21 cellular contexts compared by ENCODE assay signal in genomic region chr2:192578780-192579179, GRCh38.
DNase-seq lines count a peak whose midpoint lies in the region; ATAC-seq, FAIRE-seq and TF ChIP-seq lines count a peak whose summit lies in the region.
"Had no signal": no experiment of that assay in that cellular context is flagged by ENCODE, and none has a peak within 500 bp of the region (broad histone marks: within the 10 kb centered on the region; RNA-seq: fewer than 3 reads in every experiment).

No MANE protein-coding gene starts in this region.

- no peak for TF ChIP-seq CTCF in MCF 10A (IDR thresholded peaks at IDR 0.05; ENCODE audit: unreplicated experiment)
- TF ChIP-seq CTCF in breast epithelium (IDR thresholded peaks at IDR 0.05), result no peak
- TF ChIP-seq CTCF in bronchial epithelial cell (IDR thresholded peaks at IDR 0.05; ENCODE audit: insufficient read depth, low read length, severe bottlenecking), result no peak
- no peak for TF ChIP-seq CTCF in right lobe of liver (IDR thresholded peaks at IDR 0.05)

- no peak overlapping the region for H3K27ac Mint-ChIP-seq in MCF 10A (ENCODE audit: low read depth, unreplicated experiment)
- H3K27ac Mint-ChIP-seq: CD14-positive monocyte had no signal

- peaks cover 5% of the 10 kb centered on the region for H3K4me1 Mint-ChIP-seq in MCF 10A (ENCODE audit: insufficient read depth, unreplicated experiment)
- H3K4me1 Mint-ChIP-seq: CD14-positive monocyte had no signal

- H3K36me3 ChIP-seq in breast epithelium (no peaks in the 10 kb centered on the region), bronchial epithelial cell (ENCODE audit: control insufficient read depth, insufficient read depth, low read length) (no peaks in the 10 kb centered on the region), right lobe of liver (no peaks in the 10 kb centered on the region)
- H3K36me3 ChIP-seq: Peyer's patch, SJCRH30 had no signal

- TF ChIP-seq POLR2A in breast epithelium (IDR thresholded peaks at IDR 0.05), result no peak
- TF ChIP-seq POLR2A in right lobe of liver (IDR thresholded peaks at IDR 0.05), result no peak

- peak; percentile 7 for FAIRE-seq in bronchial epithelial cell (lab: Jason Lieb, UNC)
- FAIRE-seq: K562 had no signal

- no peaks in the 10 kb centered on the region for H3K36me3 Mint-ChIP-seq in MCF 10A (ENCODE audit: insufficient read depth, unreplicated experiment)
- H3K36me3 Mint-ChIP-seq: CD14-positive monocyte had no signal

- peak; percentile 20 for DNase-seq in MCF 10A (ENCODE audit: unreplicated experiment)
- no peak for DNase-seq in breast epithelium (ENCODE audit: low spot score in 2 of 2)
- peak; percentile 44 for DNase-seq in bronchial epithelial cell (ENCODE audit: low read depth)
- no peak for DNase-seq in right lobe of liver
- no peak for DNase-seq in HEK293T (ENCODE audit: extremely low spot score)
- DNase-seq: AML-193, DMS79, GOT3, HCEC 1CT, NCI-H1105 treated with DMSO at 0.1 percent for 48 hours, NCI-H2029 treated with DMSO at 0.1 percent for 48 hours, NCI-H226, NCI-H510A treated with DMSO at 0.1 percent for 48 hours, NCI-H774, Peyer's patch, SJCRH30, T-helper 1 cell had no signal

- H3K27me3 ChIP-seq in breast epithelium (no peaks in the 10 kb centered on the region), bronchial epithelial cell (ENCODE audit: control insufficient read depth, insufficient read depth, low read length) (no peaks in the 10 kb centered on the region), right lobe of liver (no peaks in the 10 kb centered on the region)
- H3K27me3 ChIP-seq: Peyer's patch, SJCRH30 had no signal

- POLR2A ChIA-PET in MCF 10A (lab: Yijun Ruan, JAX), result interaction anchor here (0.7 kb wide), 1 partner anchor 11 kb away, joined by 3 read pairs; no protein-coding TSS in a partner anchor
- POLR2A ChIA-PET in HEK293T (lab: Yijun Ruan, JAX), result no interaction called here

- H3K4me3 ChIP-seq in breast epithelium (no peak overlapping the region), bronchial epithelial cell (ENCODE audit: low read depth, low read length) (no peak overlapping the region), right lobe of liver (no peak overlapping the region)
- H3K4me3 ChIP-seq: K562, Peyer's patch, SJCRH30 had no signal

- no peaks in the 10 kb centered on the region for H3K9me3 ChIP-seq in breast epithelium
- no peaks in the 10 kb centered on the region for H3K9me3 ChIP-seq in right lobe of liver
- H3K9me3 ChIP-seq: Peyer's patch, SJCRH30 had no signal

- WGBS in right lobe of liver (ENCODE audit: insufficient coverage, low coverage, low lambda C conversion rate, missing lambda C conversion rate), result 23% methylated on average over 2 of the region's 2 CpGs

- H3K27ac ChIP-seq in breast epithelium (no peak overlapping the region), right lobe of liver (no peak overlapping the region)
- H3K27ac ChIP-seq: Peyer's patch, SJCRH30 had no signal

- H3K4me1 ChIP-seq in breast epithelium, result no peaks in the 10 kb centered on the region
- H3K4me1 ChIP-seq in right lobe of liver, result peaks cover 0 to 14% (median 2%) of the 10 kb centered on the region in 4 donors
- H3K4me1 ChIP-seq: Peyer's patch, SJCRH30 had no signal

- peak; percentile 87 to 97 (median 94) for ATAC-seq in right lobe of liver
- no peak for ATAC-seq in GM18870 (IDR thresholded peaks at IDR 0.05; ENCODE audit: unreplicated experiment)
- no peak for ATAC-seq in GM21526 (IDR thresholded peaks at IDR 0.05; ENCODE audit: low FRiP score, unreplicated experiment)
- ATAC-seq: K562 had no signal

- H3K4me3 Mint-ChIP-seq in MCF 10A (ENCODE audit: unreplicated experiment), result no peak overlapping the region
- H3K4me3 Mint-ChIP-seq: CD14-positive monocyte had no signal

- H3K27me3 Mint-ChIP-seq in MCF 10A (ENCODE audit: insufficient read depth, unreplicated experiment), result no peaks in the 10 kb centered on the region

- H3K9me3 Mint-ChIP-seq in MCF 10A (ENCODE audit: unreplicated experiment), result no peaks in the 10 kb centered on the region

- CTCF ChIA-PET in MCF 10A (lab: Yijun Ruan, JAX) (no interaction called here), HEK293T (lab: Yijun Ruan, JAX) (no interaction called here)

- intact Hi-C loops in MCF 10A (cut with micrococcal nuclease) (no loop called here), breast epithelium (cut with DNase I; ENCODE audit: low total_unique reads) (no loop called here), right lobe of liver (cut with DNase I) (no loop called here)

- BruUV-seq in MCF 10A (replicated peaks; lab: Mats Ljungman, UMichigan), result no TSS peak

TF ChIP-seq in HEK293T, 16 proteins besides CTCF, POLR2A, EP300 and RAD21:
- no peak for TF ChIP-seq L3MBTL2 (conservative IDR thresholded peaks at IDR 0.05)
- TF ChIP-seq FOXA1 (IDR thresholded peaks at IDR 0.05), result no peak
- no peak for TF ChIP-seq LEF1 (IDR thresholded peaks at IDR 0.05; ENCODE audit: borderline replicate concordance)
- TF ChIP-seq SUZ12 (IDR thresholded peaks at IDR 0.05), result no peak
- TF ChIP-seq FOXK2 (IDR thresholded peaks at IDR 0.05), result no peak
- no peak for TF ChIP-seq HDGF (IDR thresholded peaks at IDR 0.05; ENCODE audit: borderline replicate concordance)
- no peak for TF ChIP-seq CTBP1 (IDR thresholded peaks at IDR 0.05; ENCODE audit: borderline replicate concordance)
- TF ChIP-seq FOXM1 (IDR thresholded peaks at IDR 0.05; ENCODE audit: borderline replicate concordance), result no peak

Comparison
In these comparisons a context has a peak if more than half of its experiments do, and no peak if none do; other contexts are left out.
1. DNase-seq: peak in MCF 10A (single experiment) and bronchial epithelial cell (single experiment); none in breast epithelium (0 of 2), right lobe of liver (0 of 3) and HEK293T (single experiment).
2. ATAC-seq: peak in right lobe of liver (4 of 4); none in GM18870 (single experiment) and GM21526 (single experiment).